8 cellular contexts compared by ENCODE assay signal in genomic region chr17:44947461-44948314, GRCh38. TPM values are rescaled to one million over a fixed set of nuclear protein-coding genes. Genes with fewer than 3 reads are reported as not detected.
DNase-seq lines count a peak whose midpoint lies in the region; ATAC-seq lines count a peak whose summit lies in the region.

KIF18B (minus strand) TSS chr17:44947773; CDS start chr17:44936344, 11,429 bp downstream.

- peaks cover 8% of the 10 kb centered on the region for H3K4me1 ChIP-seq in effector memory CD4-positive, alpha-beta T cell (ENCODE audit: control insufficient read depth, insufficient read depth, low read length, poor library complexity, severe bottlenecking)

- no peaks in the 10 kb centered on the region for H3K9me3 Mint-ChIP-seq in memory B cell

- peak; percentile 28 for ATAC-seq in GM19468 (IDR thresholded peaks at IDR 0.05; ENCODE audit: extremely low read depth, unreplicated experiment)
- peak; percentile 99 for ATAC-seq in memory B cell (ENCODE audit: low read depth)

- H3K27me3 ChIP-seq in effector memory CD4-positive, alpha-beta T cell (replicated peaks; ENCODE audit: control insufficient read depth, insufficient read depth, low read length, poor library complexity, severe bottlenecking) = no peaks in the 10 kb centered on the region

- H3K4me3 ChIP-seq in effector memory CD4-positive, alpha-beta T cell (ENCODE audit: insufficient read depth, low read depth, low read length, poor library complexity, severe bottlenecking) = peak within 1 kb of the TSS; percentile 78

- H3K36me3 ChIP-seq in effector memory CD4-positive, alpha-beta T cell (ENCODE audit: control insufficient read depth, insufficient read depth, low read length) = no peaks in the 10 kb centered on the region

- H3K27ac ChIP-seq in effector memory CD4-positive, alpha-beta T cell (ENCODE audit: insufficient read depth, low read length, poor library complexity, severe bottlenecking) = peak within 1 kb of the TSS; percentile 54

- peak within 1 kb of the TSS; percentile 91 for H3K4me3 Mint-ChIP-seq in memory B cell

- peaks cover 6% of the 10 kb centered on the region for H3K4me1 Mint-ChIP-seq in memory B cell

- no peaks in the 10 kb centered on the region for H3K27me3 Mint-ChIP-seq in memory B cell

- DNase-seq in COLO829 (ENCODE audit: low spot score) (peak; percentile 98), HT1080 (ENCODE audit: low read depth) (peak; percentile 98), NOMO-1 (lab: John Stamatoyannopoulos, UW; ENCODE audit: unreplicated experiment in 2 of 2) (peak; percentile 96 to 97), memory B cell (ENCODE audit: low spot score in 2 of 2) (peak; percentile 82 to 83)
- peak; percentile 92 for DNase-seq in activated CD8-positive, alpha-beta memory T cell treated with anti-CD3 and anti-CD28 coated beads for 24 hours
- peak; percentile 75 to 82 (median 79) for DNase-seq in effector memory CD4-positive, alpha-beta T cell
- DNase-seq in stimulated activated CD8-positive, alpha-beta memory T cell treated with anti-CD3 and anti-CD28 coated beads, Interleukin-12 subunit alpha, Interleukin-12 subunit beta, amount 100 ng/mL, for 1 hour (ENCODE audit: low read depth) = peak; percentile 76

- H3K36me3 Mint-ChIP-seq in memory B cell = no peaks in the 10 kb centered on the region

- no peaks in the 10 kb centered on the region for H3K9me3 ChIP-seq in effector memory CD4-positive, alpha-beta T cell (ENCODE audit: control insufficient read depth, low read length)

- peak within 1 kb of the TSS; percentile 84 for H3K27ac Mint-ChIP-seq in memory B cell

RNA-seq across cellular contexts. Expression of gene KIF18B, which starts in this region (rescaled TPM):
- total RNA-seq in HT1080 (2014; rRNA removed; shearing (Covaris generic)) = 13.1 and 15.9 TPM in 2 replicates
- polyA plus RNA-seq in HT1080 (2015; cell fraction: cytosol; rRNA removed) = 28.7 and 28.8 TPM in 2 replicates
- polyA plus RNA-seq in HT1080 (2015; cell fraction: nucleus; rRNA removed) = 136 and 138 TPM in 2 replicates

Comparison
In these comparisons a context has a peak if more than half of its experiments do, and no peak if none do; other contexts are left out.
1. Peak in every context shown above with its lines: DNase-seq, ATAC-seq, H3K4me3 ChIP-seq and H3K27ac ChIP-seq.